In genomic region chr19:15120135-15121026, GRCh38 we compare ENCODE assay signal across 27 cellular contexts. TPM values are rescaled to one million over a fixed set of nuclear protein-coding genes. Genes with fewer than 3 reads are reported as not detected.
DNase-seq lines count a peak whose midpoint lies in the region; TF ChIP-seq lines count a peak whose summit lies in the region.
"Had no signal": no experiment of that assay in that cellular context is flagged by ENCODE, and none has a peak within 500 bp of the region (broad histone marks: within the 10 kb centered on the region; RNA-seq: fewer than 3 reads in every experiment).

No MANE protein-coding gene starts in this region.

- H3K27me3 ChIP-seq in H7 (ENCODE audit: control insufficient read depth, insufficient read depth, low read length): no peaks in the 10 kb centered on the region
- no peaks in the 10 kb centered on the region for H3K27me3 ChIP-seq in endodermal cell (ENCODE audit: control insufficient read depth, insufficient read depth, low read length, poor library complexity, severe bottlenecking)
- no peaks in the 10 kb centered on the region for H3K27me3 ChIP-seq in osteoblast (ENCODE audit: insufficient read depth, low read length)
- H3K27me3 ChIP-seq in Peyer's patch: no peaks in the 10 kb centered on the region
- H3K27me3 ChIP-seq: tibial artery had no signal

- no peaks in the 10 kb centered on the region for H3K4me1 Mint-ChIP-seq in endodermal cell

- TF ChIP-seq POLR2A in Peyer's patch (IDR thresholded peaks at IDR 0.05): no peak

- H3K4me3 Mint-ChIP-seq in endodermal cell: no peak overlapping the region
- H3K4me3 Mint-ChIP-seq: activated T-cell treated with anti-CD3 and anti-CD28 coated beads, Interleukin-2, amount 50 U/mL, for 24 hours; stimulated activated naive CD8-positive, alpha-beta T cell treated with anti-CD3 and anti-CD28 coated beads, Interleukin-15, Interleukin-2, amounts not matched to agents 100 ng/mL and 50 ng/mL, for 24 hours had no signal

- peaks cover 8% of the 10 kb centered on the region for H4K20me1 ChIP-seq in osteoblast (ENCODE audit: insufficient read depth, low read length)

- DNase-seq in H7: peak; percentile 71
- no peak for DNase-seq in RWPE1 (ENCODE audit: low spot score)
- DNase-seq in endodermal cell: peak; percentile 56
- DNase-seq in osteoblast (ENCODE audit: insufficient read length, low spot score, missing footprints): peak; percentile 72
- no peak for DNase-seq in globus pallidus (ENCODE audit: low spot score)
- no peak for DNase-seq in Peyer's patch
- DNase-seq in NCI-H2227 treated with DMSO at 0.1 percent for 48 hours (lab: John Stamatoyannopoulos, UW): no peak
- DNase-seq: activated naive CD4-positive, alpha-beta T cell treated with Interleukin-2 at 50 U/mL for 16 hours; activated T-cell treated with anti-CD3 and anti-CD28 coated beads, Interleukin-2, amount 50 U/mL, for 24 hours; amygdala; caudate nucleus; CD4-positive, alpha-beta memory T cell; GF-D8; glutamatergic neuron; KG1; naive thymus-derived CD4-positive, alpha-beta T cell; NCI-H1694; NCI-H524; T-helper 1 cell had no signal

- no peaks in the 10 kb centered on the region for H3K27me3 Mint-ChIP-seq in endodermal cell (ENCODE audit: insufficient read depth)
- H3K27me3 Mint-ChIP-seq: activated T-cell treated with anti-CD3 and anti-CD28 coated beads, Interleukin-2, amount 50 U/mL, for 24 hours; CD4-positive, alpha-beta memory T cell; naive thymus-derived CD4-positive, alpha-beta T cell; stimulated activated naive CD8-positive, alpha-beta T cell treated with anti-CD3 and anti-CD28 coated beads, Interleukin-15, Interleukin-2, amounts not matched to agents 100 ng/mL and 50 ng/mL, for 24 hours had no signal

- no peak overlapping the region for H3K27ac Mint-ChIP-seq in endodermal cell
- H3K27ac Mint-ChIP-seq: activated T-cell treated with anti-CD3 and anti-CD28 coated beads, Interleukin-2, amount 50 U/mL, for 24 hours; stimulated activated naive CD8-positive, alpha-beta T cell treated with anti-CD3 and anti-CD28 coated beads, Interleukin-15, Interleukin-2, amounts not matched to agents 100 ng/mL and 50 ng/mL, for 24 hours had no signal

- H3K9ac ChIP-seq in endodermal cell (ENCODE audit: extremely low read depth, low read length, poor library complexity, severe bottlenecking): no peak overlapping the region

- no peaks in the 10 kb centered on the region for H3K4me1 ChIP-seq in endodermal cell (ENCODE audit: control insufficient read depth, insufficient read depth, low read length)
- peaks cover 11% of the 10 kb centered on the region for H3K4me1 ChIP-seq in osteoblast (ENCODE audit: insufficient read depth, low read length)
- peaks cover 0 to 13% (median 0%) of the 10 kb centered on the region in 4 donors for H3K4me1 ChIP-seq in Peyer's patch

- peaks cover 26% of the 10 kb centered on the region for H3K79me2 ChIP-seq in osteoblast (ENCODE audit: insufficient read depth, low read length)

- peaks cover 34% of the 10 kb centered on the region for H3K36me3 ChIP-seq in H7 (replicated peaks; ENCODE audit: control insufficient read depth, insufficient read depth, low read length)
- peaks cover 54% of the 10 kb centered on the region for H3K36me3 ChIP-seq in endodermal cell (ENCODE audit: control insufficient read depth, insufficient read depth, low read length)
- peaks cover 52% of the 10 kb centered on the region for H3K36me3 ChIP-seq in osteoblast (ENCODE audit: insufficient read depth, low read length)
- peaks cover 0 to 74% (median 0%) of the 10 kb centered on the region in 3 donors for H3K36me3 ChIP-seq in Peyer's patch

- TF ChIP-seq CTCF in RWPE1 (conservative IDR thresholded peaks at IDR 0.05; ENCODE audit: low read depth): no peak
- no peak for TF ChIP-seq CTCF in endodermal cell (conservative IDR thresholded peaks at IDR 0.05)
- TF ChIP-seq CTCF in osteoblast (IDR thresholded peaks at IDR 0.05; ENCODE audit: extremely low read depth, low read depth, low read length): no peak
- no peak for TF ChIP-seq CTCF in Peyer's patch (IDR thresholded peaks at IDR 0.05)

- H3K4me2 ChIP-seq in osteoblast (ENCODE audit: insufficient read depth, low read length): no peak overlapping the region

- H3K27ac ChIP-seq in RWPE1: peak overlapping the region; percentile 3; the same call in 1 of the 2 replicates
- no peak overlapping the region for H3K27ac ChIP-seq in endodermal cell (ENCODE audit: low read depth, low read length)
- H3K27ac ChIP-seq in osteoblast (ENCODE audit: low read depth, low read length): no peak overlapping the region
- H3K27ac ChIP-seq in Peyer's patch: no peak overlapping the region
- H3K27ac ChIP-seq: tibial artery had no signal

- H3K9me3 ChIP-seq in endodermal cell (ENCODE audit: control insufficient read depth, low read length) (peaks cover 6% of the 10 kb centered on the region), osteoblast (ENCODE audit: low read depth, low read length) (no peaks in the 10 kb centered on the region), Peyer's patch (no peaks in the 10 kb centered on the region)
- H3K9me3 ChIP-seq: tibial artery had no signal

- POLR2A ChIA-PET in RWPE1 (lab: Yijun Ruan, JAX; ENCODE audit: low non-redundant PET): no interaction called here

- 94% methylated on average over 10 to 14 of the region's 14 CpGs for WGBS in endodermal cell (ENCODE audit: insufficient coverage in 1 of 2, insufficient read length in 1 of 2), 2 experiments

- peaks cover 59% of the 10 kb centered on the region for H3K36me3 Mint-ChIP-seq in endodermal cell (ENCODE audit: low read depth)

- H3K4me3 ChIP-seq in H7 (ENCODE audit: insufficient read depth, low read depth, low read length) (no peak overlapping the region), endodermal cell (ENCODE audit: low read length) (no peak overlapping the region), osteoblast (ENCODE audit: insufficient read depth, low read length) (no peak overlapping the region), Peyer's patch (no peak overlapping the region)
- H3K4me3 ChIP-seq: tibial artery had no signal

- H2AFZ ChIP-seq in osteoblast (ENCODE audit: low read length): no peak overlapping the region

- H3K9me3 Mint-ChIP-seq in endodermal cell: no peaks in the 10 kb centered on the region
- H3K9me3 Mint-ChIP-seq: activated T-cell treated with anti-CD3 and anti-CD28 coated beads, Interleukin-2, amount 50 U/mL, for 24 hours; CD4-positive, alpha-beta memory T cell; naive thymus-derived CD4-positive, alpha-beta T cell; stimulated activated naive CD8-positive, alpha-beta T cell treated with anti-CD3 and anti-CD28 coated beads, Interleukin-15, Interleukin-2, amounts not matched to agents 100 ng/mL and 50 ng/mL, for 24 hours had no signal

- CTCF ChIA-PET in RWPE1 (lab: Yijun Ruan, JAX): interaction anchor here (0.5 to 0.6 kb wide), 2 partner anchors 24 to 291 kb away, joined by 3 read pairs; no protein-coding TSS in a partner anchor

RNA-seq across cellular contexts. Expression of gene SYDE1, which starts 13.2 kb away (rescaled TPM):
- 13.7 and 17.5 TPM in 2 replicates for total RNA-seq in H7 (2014; rRNA removed; shearing (Covaris generic))
- 10 to 100 TPM in 1 of 2 donors, 1 to 10 TPM in 1; 8.9 to 12.2 TPM for total RNA-seq in endodermal cell
- polyA plus RNA-seq in endodermal cell (2013, experiment 1 of 2): 12.9 TPM
- polyA plus RNA-seq in endodermal cell (2013, experiment 2 of 2): 11.9 TPM
- 45.1 and 56.8 TPM in 2 replicates for total RNA-seq in osteoblast
- 1 to 10 TPM; 2.3 to 7.4 (median 6.2) TPM for total RNA-seq in Peyer's patch
- total RNA-seq: CD4-positive, alpha-beta memory T cell had no signal
- polyA plus RNA-seq: CD4-positive, alpha-beta memory T cell had no signal

RNA-seq across cellular contexts. Expression of gene OR1I1, which starts 38.4 kb away (rescaled TPM):
- not detected in 2 replicates for total RNA-seq in H7 (2014; rRNA removed; shearing (Covaris generic))
- total RNA-seq in endodermal cell: not detected
- not detected for polyA plus RNA-seq in endodermal cell (2013, experiment 1 of 2)
- not detected for polyA plus RNA-seq in endodermal cell (2013, experiment 2 of 2)
- total RNA-seq in osteoblast: not detected in 2 replicates
- not detected for total RNA-seq in Peyer's patch
- total RNA-seq: activated CD8-positive, alpha-beta memory T cell treated with anti-CD3 and anti-CD28 coated beads for 36 hours; CD4-positive, alpha-beta memory T cell; dermis microvascular lymphatic vessel endothelial cell; endothelial cell of umbilical vein; mesenteric fat pad; naive thymus-derived CD4-positive, alpha-beta T cell; sciatic nerve; SK-MEL-5 had no signal
- polyA plus RNA-seq: CD4-positive, alpha-beta memory T cell; endothelial cell of umbilical vein; naive thymus-derived CD4-positive, alpha-beta T cell had no signal

Comparison
In these comparisons a context has a peak if more than half of its experiments do, and no peak if none do; other contexts are left out.
1. DNase-seq: peak in H7 (single experiment), endodermal cell (single experiment) and osteoblast (single experiment); none in RWPE1 (single experiment), globus pallidus (single experiment), Peyer's patch (0 of 3) and NCI-H2227 treated with DMSO at 0.1 percent for 48 hours (single experiment).